ENCODE assay signal across 9 cellular contexts in the genomic region with DNA sequence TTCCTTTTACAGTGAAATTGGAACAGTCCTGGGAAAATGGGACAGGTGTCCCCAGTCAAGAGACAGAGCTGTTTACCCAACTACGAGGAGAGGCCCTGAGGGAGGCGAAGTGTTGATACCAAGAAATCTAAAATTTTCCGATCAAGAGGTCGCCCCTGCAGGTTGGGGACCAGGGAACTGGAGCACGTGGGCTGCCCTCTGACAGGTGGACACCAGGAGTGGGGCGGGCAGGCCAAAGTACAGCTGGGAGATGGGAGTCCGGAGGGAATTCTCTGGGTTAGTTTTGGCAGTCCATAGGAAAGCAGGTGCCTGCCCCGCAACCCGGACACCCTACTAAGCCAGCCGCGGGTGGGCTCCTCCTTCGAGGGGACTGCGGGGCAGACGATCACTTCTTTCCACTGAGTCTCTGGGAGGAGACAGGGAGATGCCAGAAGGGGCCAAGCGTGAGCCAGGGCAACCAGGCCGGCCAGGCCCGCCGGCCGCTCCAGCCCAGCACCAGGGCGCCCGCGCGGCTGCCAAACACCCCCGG. TPM values are rescaled to one million over a fixed set of nuclear protein-coding genes. Genes with fewer than 3 reads are reported as not detected.
DNase-seq lines count a peak whose midpoint lies in the region; ATAC-seq and TF ChIP-seq lines count a peak whose summit lies in the region.
"Had no signal": no experiment of that assay in that cellular context is flagged by ENCODE, and none has a peak within 500 bp of the region (broad histone marks: within the 10 kb centered on the region; RNA-seq: fewer than 3 reads in every experiment).

No MANE protein-coding gene starts in this region.

- CTCF ChIA-PET in T-cell (lab: Charles Lee) = interaction anchor here in 1 of 2 donors (0.6 to 1.5 kb wide), 7 partner anchors 10 to 308 kb away, joined by 3 to 6 read pairs (median 4); no protein-coding TSS in a partner anchor

- H3K36me3 ChIP-seq in gastrocnemius medialis = no peaks in the 10 kb centered on the region

- TF ChIP-seq POLR2A in gastrocnemius medialis (IDR thresholded peaks at IDR 0.05) = no peak

- peaks cover 0 to 3% (median 2%) of the 10 kb centered on the region in 3 donors for H3K9me3 Mint-ChIP-seq in T-cell

- H3K4me3 ChIP-seq in GM12875 (ENCODE audit: low read depth, low read length) (peak overlapping the region; percentile 96), gastrocnemius medialis (peak overlapping the region; percentile 52 to 67 (median 60))

- no peaks in the 10 kb centered on the region for H3K36me3 Mint-ChIP-seq in T-cell

- H3K27ac Mint-ChIP-seq in T-cell = peak overlapping the region; percentile 78 to 92

- no peaks in the 10 kb centered on the region for H3K27me3 Mint-ChIP-seq in T-cell

- H3K4me3 Mint-ChIP-seq in T-cell = peak overlapping the region; percentile 77 to 97 (median 85)

- in situ Hi-C loops in gastrocnemius medialis (cut with MboI; ENCODE audit: low sequenced_read_pairs in 4 of 4) = no loop called here

- H3K27ac ChIP-seq in gastrocnemius medialis = peak overlapping the region; percentile 37 to 73 (median 54)

- H3K4me1 ChIP-seq in gastrocnemius medialis = peaks cover 5 to 12% of the 10 kb centered on the region in 2 donors

- intact Hi-C loops in left ventricle myocardium superior (cut with micrococcal nuclease) (no loop called here), gastrocnemius medialis (cut with DNase I; ENCODE audit: low total_unique reads) (no loop called here)

- no peak for ATAC-seq in T-cell (replicated peaks in 1 of 4)
- ATAC-seq in left ventricle myocardium superior = peak; percentile 3
- ATAC-seq in gastrocnemius medialis = no peak
- ATAC-seq in GM21381 (IDR thresholded peaks at IDR 0.05; ENCODE audit: unreplicated experiment) = no peak

- POLR2A ChIA-PET in T-cell (lab: Charles Lee) = interaction anchor here in 1 of 2 donors (0.6 to 1.5 kb wide), 6 partner anchors 16 to 305 kb away, joined by 3 to 7 read pairs (median 4); no protein-coding TSS in a partner anchor

- no peak for TF ChIP-seq CTCF in GM12875 (IDR thresholded peaks at IDR 0.05; ENCODE audit: borderline replicate concordance, insufficient read depth, low read depth, low read length)
- no peak for TF ChIP-seq CTCF in gastrocnemius medialis (IDR thresholded peaks at IDR 0.05 in 4 of 5, conservative IDR thresholded peaks at IDR 0.05 in 1 of 5)

- DNase-seq in T-cell (peak in 1 of 34 experiments; percentile 3), left ventricle myocardium superior (no peak), gastrocnemius medialis (no peak), kidney tubule cell (ENCODE audit: low spot score) (no peak), LoVo (ENCODE audit: low spot score) (no peak), NCI-H526 treated with DMSO at 0.1 percent for 48 hours (lab: John Stamatoyannopoulos, UW) (no peak)

- H3K9me3 ChIP-seq in gastrocnemius medialis = no peaks in the 10 kb centered on the region

- peaks cover 0 to 16% (median 5%) of the 10 kb centered on the region in 3 donors for H3K27me3 ChIP-seq in gastrocnemius medialis

- H3K4me1 Mint-ChIP-seq in T-cell = peaks cover 37 to 44% (median 40%) of the 10 kb centered on the region in 3 donors

RNA-seq across cellular contexts. Expression of gene CAMK1D, which starts 0.9 kb away (rescaled TPM):
- total RNA-seq in T-cell = 10 to 100 TPM; 16.8 to 31.3 (median 23.6) TPM
- total RNA-seq in left ventricle myocardium superior = 8.9 TPM
- 1 to 10 TPM in 3 of 4 donors, under 1 TPM in 1; 0.55 to 2.2 (median 1.5) TPM for total RNA-seq in gastrocnemius medialis
- total RNA-seq: RPMI7951 had no signal
